Comparison of ENCODE assay signal across 2 cellular contexts in genomic region chr7:76165106-76165972, GRCh38.
TF ChIP-seq lines count a peak whose summit lies in the region.

No MANE protein-coding gene starts in this region.

TF ChIP-seq in HCT116, 20 proteins besides CTCF, POLR2A, EP300 and RAD21:
- TF ChIP-seq YY1 (IDR thresholded peaks at IDR 0.05; ENCODE audit: extremely low read depth, insufficient replicate concordance, low read depth, low read length) (no peak), ZFX (IDR thresholded peaks at IDR 0.05) (no peak), POLR2AphosphoS5 (IDR thresholded peaks at IDR 0.05; ENCODE audit: low read depth, low read length) (no peak), ZNF274 (IDR thresholded peaks at IDR 0.05; ENCODE audit: low read depth, low read length) (no peak), MAX (IDR thresholded peaks at IDR 0.05) (no peak), CBX3 (IDR thresholded peaks at IDR 0.05; ENCODE audit: low read depth) (no peak), SIN3A (IDR thresholded peaks at IDR 0.05; ENCODE audit: low read depth) (no peak), ATF3 (IDR thresholded peaks at IDR 0.05) (no peak), FOSL1 (IDR thresholded peaks at IDR 0.05; ENCODE audit: low read depth) (no peak), ZBTB33 (IDR thresholded peaks at IDR 0.05; ENCODE audit: extremely low read depth, insufficient replicate concordance, low read length) (no peak), EGR1 (IDR thresholded peaks at IDR 0.05; ENCODE audit: low read depth) (no peak), JUND (IDR thresholded peaks at IDR 0.05) (no peak)

TF ChIP-seq in H1, 55 proteins besides CTCF, POLR2A, EP300 and RAD21:
- TF ChIP-seq SP1 (IDR thresholded peaks at IDR 0.05; ENCODE audit: low read depth, low read length): no peak
- no peak for TF ChIP-seq JUN (IDR thresholded peaks at IDR 0.05; ENCODE audit: low read depth, low read length)
- no peak for TF ChIP-seq TCF12 (IDR thresholded peaks at IDR 0.05; ENCODE audit: low read depth, low read length)
- TF ChIP-seq CTBP2 (IDR thresholded peaks at IDR 0.05; ENCODE audit: borderline replicate concordance, insufficient read depth, insufficient read length, low read length): no peak
- no peak for TF ChIP-seq RFX5 (IDR thresholded peaks at IDR 0.05; ENCODE audit: borderline replicate concordance, low read depth, low read length)
- TF ChIP-seq CHD2 (IDR thresholded peaks at IDR 0.05; ENCODE audit: low read length): no peak
- TF ChIP-seq CHD1 (IDR thresholded peaks at IDR 0.05; ENCODE audit: low read depth, low read length): no peak
TF ChIP-seq in H1: peak in this region for 0.
